17 cellular contexts compared by ENCODE assay signal in the genomic region with DNA sequence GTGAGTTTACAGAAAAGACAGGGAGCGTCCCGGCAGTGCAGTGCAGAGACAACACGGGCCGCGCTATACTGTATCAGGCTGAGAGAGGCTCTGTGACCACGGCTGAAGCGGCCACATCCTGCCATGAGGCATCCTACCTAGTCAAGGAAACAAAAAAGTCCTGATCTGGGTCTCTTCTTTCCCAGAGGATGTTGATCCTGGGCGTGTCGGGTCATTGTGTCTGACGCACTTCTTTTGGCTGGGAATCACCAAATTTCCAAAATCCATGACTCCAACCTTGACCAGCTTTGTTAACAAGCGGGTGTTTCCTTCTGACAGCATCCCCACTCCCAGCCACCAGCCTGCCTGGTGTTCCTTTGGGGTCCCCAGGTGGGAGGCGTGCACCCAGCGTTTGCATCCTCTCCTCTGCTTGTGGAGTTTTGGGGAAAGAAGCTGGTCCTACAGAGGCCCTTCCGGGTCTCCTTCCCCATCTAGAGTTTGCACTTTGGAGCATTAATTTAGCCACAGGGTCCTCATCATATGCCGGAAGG.
DNase-seq lines count a peak whose midpoint lies in the region; ATAC-seq and TF ChIP-seq lines count a peak whose summit lies in the region.
"Had no signal": no experiment of that assay in that cellular context is flagged by ENCODE, and none has a peak within 500 bp of the region (broad histone marks: within the 10 kb centered on the region; RNA-seq: fewer than 3 reads in every experiment).

No MANE protein-coding gene starts in this region.

- H3K27me3 ChIP-seq in body of pancreas (no peaks in the 10 kb centered on the region), right atrium auricular region (no peaks in the 10 kb centered on the region), spleen (replicated peaks in 1 of 7) (no peaks in the 10 kb centered on the region)
- H3K27me3 ChIP-seq: right lobe of liver had no signal

- peak; percentile 42 for ATAC-seq in body of pancreas
- ATAC-seq in HG03565 (IDR thresholded peaks at IDR 0.05; ENCODE audit: unreplicated experiment): no peak
- ATAC-seq: activated T-helper 17 cell treated with anti-CD3 and anti-CD28 coated beads, Interleukin-2, amount 50 U/mL, for 72 hours; natural killer cell treated with Interleukin-12 subunit alpha and Interleukin-12 subunit beta and Interleukin-15 and Interleukin-18, amount 100 ng/mL, for 72 hours; Panc1 had no signal

- intact Hi-C loops in body of pancreas (cut with DNase I): no loop called here
- intact Hi-C loops in spleen (cut with DNase I; ENCODE audit: low total_unique reads): no loop called here

- WGBS in body of pancreas, 2 donors: 77 to 79% methylated on average over 13 to 15 of the region's 15 CpGs
- 62 to 81% (median 75%) methylated on average over 15 of the region's 15 CpGs for WGBS in spleen, 5 donors

- H3K4me3 ChIP-seq in body of pancreas: no peak overlapping the region
- no peak overlapping the region for H3K4me3 ChIP-seq in right atrium auricular region
- H3K4me3 ChIP-seq in spleen: no peak overlapping the region
- H3K4me3 ChIP-seq: right lobe of liver had no signal

- TF ChIP-seq CTCF in body of pancreas (IDR thresholded peaks at IDR 0.05) (no peak), right atrium auricular region (IDR thresholded peaks at IDR 0.05) (no peak), spleen (IDR thresholded peaks at IDR 0.05 in 8 of 11, conservative IDR thresholded peaks at IDR 0.05 in 3 of 11) (no peak)

- DNase-seq in HT1080 (ENCODE audit: low read depth) (peak; percentile 83), body of pancreas (no peak), right atrium auricular region (ENCODE audit: low spot score) (peak; percentile 58), spleen (peak; percentile 87), ecto neural progenitor cell (ENCODE audit: low spot score) (no peak), DMS153 treated with DMSO at 0.1 percent for 48 hours (lab: John Stamatoyannopoulos, UW; ENCODE audit: unreplicated experiment) (no peak), hepatic stellate cell (ENCODE audit: low spot score) (no peak)
- DNase-seq: amniotic stem cell; Calu3; NCI-H748 treated with DMSO at 0.1 percent for 48 hours; right lobe of liver; stimulated activated CD4-positive, alpha-beta T cell treated with anti-CD3 and anti-CD28 coated beads, Interleukin-4, amount 100 ng/mL, for 4 hours had no signal

- no peaks in the 10 kb centered on the region for H3K36me3 ChIP-seq in body of pancreas (replicated peaks in 1 of 2; ENCODE audit: insufficient read depth in 1 of 2, low read depth in 2 of 2)
- no peaks in the 10 kb centered on the region for H3K36me3 ChIP-seq in right atrium auricular region
- H3K36me3 ChIP-seq in spleen: no peaks in the 10 kb centered on the region
- H3K36me3 ChIP-seq: right lobe of liver had no signal

- no peak for TF ChIP-seq POLR2A in body of pancreas (IDR thresholded peaks at IDR 0.05)
- TF ChIP-seq POLR2A in spleen (IDR thresholded peaks at IDR 0.05): no peak

- H3K9me3 ChIP-seq in body of pancreas: no peaks in the 10 kb centered on the region
- no peaks in the 10 kb centered on the region for H3K9me3 ChIP-seq in right atrium auricular region
- H3K9me3 ChIP-seq in spleen: no peaks in the 10 kb centered on the region
- H3K9me3 ChIP-seq: right lobe of liver had no signal

- peaks cover 10% of the 10 kb centered on the region for H3K4me1 ChIP-seq in body of pancreas
- peaks cover 0 to 9% of the 10 kb centered on the region in 2 donors for H3K4me1 ChIP-seq in right atrium auricular region
- peaks cover 0 to 21% (median 6%) of the 10 kb centered on the region in 6 donors for H3K4me1 ChIP-seq in spleen
- H3K4me1 ChIP-seq: right lobe of liver had no signal

- H3K27ac ChIP-seq in body of pancreas (peak overlapping the region in 2 of 4 donors; percentile 30 to 38), right atrium auricular region (peak overlapping the region in 1 of 2 donors; percentile 35), spleen (peak overlapping the region in 7 of 8 donors; percentile 66 to 87 (median 82))
- H3K27ac ChIP-seq: right lobe of liver, VCaP had no signal

Comparison
In these comparisons a context has a peak if more than half of its experiments do, and no peak if none do; other contexts are left out.
1. DNase-seq: peak in HT1080 (single experiment), right atrium auricular region (single experiment) and spleen (single experiment); none in body of pancreas (0 of 4), ecto neural progenitor cell (single experiment), DMS153 treated with DMSO at 0.1 percent for 48 hours (single experiment) and hepatic stellate cell (single experiment).